8 cellular contexts compared by ENCODE assay signal in genomic region chrX:130339408-130340222, GRCh38. TPM values are rescaled to one million over a fixed set of nuclear protein-coding genes. Genes with fewer than 3 reads are reported as not detected.
DNase-seq lines count a peak whose midpoint lies in the region; ATAC-seq and TF ChIP-seq lines count a peak whose summit lies in the region.

Gene SLC25A14 (plus strand): TSS chrX:130339919. CDS start chrX:130340279, 360 bp downstream.

- H3K27ac Mint-ChIP-seq in CD14-positive monocyte: peak within 1 kb of the TSS; percentile 59 to 94 (median 86)

- H3K36me3 Mint-ChIP-seq in CD14-positive monocyte: no peaks in the 10 kb centered on the region

- TF ChIP-seq RAD21 in liver (IDR thresholded peaks at IDR 0.05): no peak

- H3K9me3 ChIP-seq in liver (ENCODE audit: control insufficient read depth in 4 of 4, low read length in 3 of 4): no peaks in the 10 kb centered on the region

- no peak within 1 kb of the TSS for H3K27ac ChIP-seq in liver (ENCODE audit: low read depth in 1 of 2, low read length in 2 of 2)

- intact Hi-C loops in CD14-positive monocyte (cut with micrococcal nuclease): no loop called here

- H3K27me3 Mint-ChIP-seq in CD14-positive monocyte (ENCODE audit: low read depth in 3 of 3): peaks cover 0 to 3% (median 2%) of the 10 kb centered on the region in 3 donors

- ATAC-seq in GM19351 (IDR thresholded peaks at IDR 0.05; ENCODE audit: unreplicated experiment) (peak; percentile 98), HG03469 (IDR thresholded peaks at IDR 0.05; ENCODE audit: unreplicated experiment) (peak; percentile 95)

- WGBS in liver: under 1% methylated on average over 55 of the region's 55 CpGs

- peak; percentile 55 for DNase-seq in CD14-positive monocyte (ENCODE audit: low spot score)
- DNase-seq in NCI-H69 (lab: John Stamatoyannopoulos, UW): peak; percentile 92
- peak; percentile 59 for DNase-seq in activated CD4-positive, alpha-beta T cell treated with anti-CD3 and anti-CD28 coated beads, Interleukin-2, amount 50 U/mL, for 1 hour
- peak; percentile 73 for DNase-seq in dermis blood vessel endothelial cell
- peak; percentile 38 to 57 for DNase-seq in stimulated activated CD4-positive, alpha-beta T cell treated with anti-CD3 and anti-CD28 coated beads, Interleukin-4, amount 100 ng/mL, for 48 hours (ENCODE audit: low read depth in 2 of 2)

- peaks cover 2 to 7% (median 3%) of the 10 kb centered on the region in 4 donors for H3K4me1 ChIP-seq in liver (ENCODE audit: control insufficient read depth in 4 of 4, insufficient read depth in 4 of 4, low read length in 3 of 4)

- H3K9ac ChIP-seq in liver (ENCODE audit: low read depth in 1 of 2, low read length in 2 of 2): peak within 1 kb of the TSS; percentile 28 to 53

- peak within 1 kb of the TSS; percentile 96 for H3K4me3 Mint-ChIP-seq in CD14-positive monocyte

- TF ChIP-seq CTCF in CD14-positive monocyte (IDR thresholded peaks at IDR 0.05) (no peak), liver (IDR thresholded peaks at IDR 0.05; ENCODE audit: low read depth, low read length, missing input control) (no peak)

- peak within 1 kb of the TSS; percentile 71 to 87 (median 87) for H3K4me3 ChIP-seq in liver (ENCODE audit: low read depth in 1 of 3, low read length in 3 of 3)

- H3K36me3 ChIP-seq in liver (ENCODE audit: control insufficient read depth in 4 of 4, insufficient read depth in 3 of 4, low read depth in 1 of 4, low read length in 3 of 4): no peaks in the 10 kb centered on the region

- peaks cover 0 to 9% (median 2%) of the 10 kb centered on the region in 7 donors for H3K9me3 Mint-ChIP-seq in CD14-positive monocyte

- peaks cover 14% of the 10 kb centered on the region for H3K4me1 Mint-ChIP-seq in CD14-positive monocyte

- H3K27me3 ChIP-seq in liver (ENCODE audit: control insufficient read depth in 4 of 4, insufficient read depth in 4 of 4, low read length in 3 of 4): no peaks in the 10 kb centered on the region

TF ChIP-seq in liver, 16 proteins besides CTCF, POLR2A, EP300 and RAD21:
- TF ChIP-seq SP1 (IDR thresholded peaks at IDR 0.05) (no peak), NR2F2 (IDR thresholded peaks at IDR 0.05) (no peak), YY1 (IDR thresholded peaks at IDR 0.05) (peak; percentile 67), REST (IDR thresholded peaks at IDR 0.05) (no peak), ZBTB33 (IDR thresholded peaks at IDR 0.05) (no peak), MAX (IDR thresholded peaks at IDR 0.05) (no peak), RXRA (IDR thresholded peaks at IDR 0.05) (no peak), HNF4A (conservative IDR thresholded peaks at IDR 0.05) (no peak), HNF4G (IDR thresholded peaks at IDR 0.05) (no peak), GABPA (IDR thresholded peaks at IDR 0.05 in 1 of 2, conservative IDR thresholded peaks at IDR 0.05 in 1 of 2) (peak; percentile 60 to 89), TAF1 (conservative IDR thresholded peaks at IDR 0.05) (no peak), EGR1 (IDR thresholded peaks at IDR 0.05; ENCODE audit: low read depth in 2 of 2) (peak in 1 of 2 donors; percentile 26), FOXA2 (IDR thresholded peaks at IDR 0.05) (no peak), ATF3 (IDR thresholded peaks at IDR 0.05) (no peak)
TF ChIP-seq in liver: peak in this region for 3.

RNA-seq across cellular contexts. Expression of gene SLC25A14, which starts in this region (rescaled TPM):
- 10 to 100 TPM in 1 of 2 donors, 1 to 10 TPM in 1; 7.5 to 12.2 TPM for polyA plus RNA-seq in CD14-positive monocyte
- total RNA-seq in dermis blood vessel endothelial cell: 7.8 and 8.3 TPM in 2 replicates
- total RNA-seq in liver: 1 to 10 TPM; 3.8 to 5.8 TPM
- 1 to 10 TPM; 2.7 to 5.6 TPM for polyA plus RNA-seq in liver
